Comparison of ENCODE assay signal across 9 cellular contexts in genomic region chr22:47090591-47091240, GRCh38.
A peak's percentile ranks its signal among the peaks of the same experiment; 100 is the strongest.
DNase-seq lines count a peak whose midpoint lies in the region; ATAC-seq lines count a peak whose summit lies in the region.
"Had no signal": no experiment of that assay in that cellular context is flagged by ENCODE, and none has a peak within 500 bp of the region (broad histone marks: within the 10 kb centered on the region; RNA-seq: fewer than 3 reads in every experiment).

No MANE protein-coding gene starts in this region.

- POLR2A ChIA-PET in activated CD4-positive, alpha-beta T cell treated with anti-CD3 and anti-CD28 coated beads for 36 hours (lab: Charles Lee), result no interaction called here

- peaks cover 14% of the 10 kb centered on the region for H3K36me3 Mint-ChIP-seq in activated CD4-positive, alpha-beta T cell treated with anti-CD3 and anti-CD28 coated beads for 36 hours (ENCODE audit: low read depth)
- peaks cover 13% of the 10 kb centered on the region for H3K36me3 Mint-ChIP-seq in activated T-helper 2 cell treated with anti-CD3 and anti-CD28 coated beads, Interferon-gamma antibody, Interleukin-2, Interleukin-4, amounts not matched to agents 10 μg/mL and 5 μg/mL and 100 μg/mL, durations not matched to agents 14 hours and 24 hours and 36 hours (ENCODE audit: low read depth)

- H3K27me3 Mint-ChIP-seq in activated CD4-positive, alpha-beta T cell treated with anti-CD3 and anti-CD28 coated beads for 36 hours, result no peaks in the 10 kb centered on the region
- no peaks in the 10 kb centered on the region for H3K27me3 Mint-ChIP-seq in activated T-helper 2 cell treated with anti-CD3 and anti-CD28 coated beads, Interferon-gamma antibody, Interleukin-2, Interleukin-4, amounts not matched to agents 10 μg/mL and 5 μg/mL and 100 μg/mL, durations not matched to agents 14 hours and 24 hours and 36 hours (ENCODE audit: low read depth)

- H3K4me1 Mint-ChIP-seq in activated CD4-positive, alpha-beta T cell treated with anti-CD3 and anti-CD28 coated beads for 36 hours, result peaks cover 35% of the 10 kb centered on the region
- peaks cover 11% of the 10 kb centered on the region for H3K4me1 Mint-ChIP-seq in activated T-helper 2 cell treated with anti-CD3 and anti-CD28 coated beads, Interferon-gamma antibody, Interleukin-2, Interleukin-4, amounts not matched to agents 10 μg/mL and 5 μg/mL and 100 μg/mL, durations not matched to agents 14 hours and 24 hours and 36 hours (ENCODE audit: low read depth)

- peak overlapping the region; percentile 26 for H3K4me3 ChIP-seq in right cardiac atrium (ENCODE audit: low read length)

- 9% methylated on average over 29 of the region's 29 CpGs for WGBS in right cardiac atrium

- DNase-seq in activated CD4-positive, alpha-beta T cell treated with anti-CD3 and anti-CD28 coated beads for 36 hours, result peak; percentile 48
- DNase-seq in activated CD4-positive, alpha-beta T cell treated with anti-CD3 and anti-CD28 coated beads, Interleukin-2, amount 50 U/mL, for 48 hours, result no peak
- no peak for DNase-seq in activated T-helper 2 cell treated with anti-CD3 and anti-CD28 coated beads, Interferon-gamma antibody, Interleukin-2, Interleukin-4, amounts not matched to agents 10 μg/mL and 5 μg/mL and 100 μg/mL, durations not matched to agents 14 hours and 24 hours and 36 hours (ENCODE audit: low spot score)
- peak in 1 of 3 donors; percentile 48 for DNase-seq in right cardiac atrium
- peak; percentile 46 to 87 (median 67) for DNase-seq in stimulated activated naive CD4-positive, alpha-beta T cell (lab: John Stamatoyannopoulos, UW)
- no peak for DNase-seq in NOMO-1 treated with DMSO at 0.1 percent for 48 hours (lab: John Stamatoyannopoulos, UW; ENCODE audit: unreplicated experiment)
- DNase-seq: BE2C had no signal

- intact Hi-C loops in activated CD4-positive, alpha-beta T cell treated with anti-CD3 and anti-CD28 coated beads for 36 hours (cut with DNase I, micrococcal nuclease), result no loop called here
- intact Hi-C loops in activated T-helper 2 cell treated with anti-CD3 and anti-CD28 coated beads, Interferon-gamma antibody, Interleukin-2, Interleukin-4, amounts not matched to agents 10 μg/mL and 5 μg/mL and 100 μg/mL, durations not matched to agents 14 hours and 24 hours and 36 hours (cut with micrococcal nuclease), result no loop called here
- intact Hi-C loops in right cardiac atrium (cut with DNase I), result no loop called here

- no peak overlapping the region for H3K27ac ChIP-seq in right cardiac atrium (ENCODE audit: low read length)

- peak overlapping the region; percentile 4 for H3K27ac Mint-ChIP-seq in activated CD4-positive, alpha-beta T cell treated with anti-CD3 and anti-CD28 coated beads for 36 hours
- H3K27ac Mint-ChIP-seq in activated T-helper 2 cell treated with anti-CD3 and anti-CD28 coated beads, Interferon-gamma antibody, Interleukin-2, Interleukin-4, amounts not matched to agents 10 μg/mL and 5 μg/mL and 100 μg/mL, durations not matched to agents 14 hours and 24 hours and 36 hours, result no peak overlapping the region

- no peaks in the 10 kb centered on the region for H3K4me1 ChIP-seq in right cardiac atrium (ENCODE audit: control insufficient read depth, insufficient read depth, low read length)

- CTCF ChIA-PET in activated CD4-positive, alpha-beta T cell treated with anti-CD3 and anti-CD28 coated beads for 36 hours (lab: Charles Lee), result no interaction called here

- ATAC-seq in activated CD4-positive, alpha-beta T cell treated with anti-CD3 and anti-CD28 coated beads for 36 hours, result no peak
- ATAC-seq in right cardiac atrium (no peak), GM18861 (IDR thresholded peaks at IDR 0.05; ENCODE audit: unreplicated experiment) (no peak), GM21528 (IDR thresholded peaks at IDR 0.05; ENCODE audit: low FRiP score, unreplicated experiment) (no peak)

- H3K9me3 Mint-ChIP-seq in activated CD4-positive, alpha-beta T cell treated with anti-CD3 and anti-CD28 coated beads for 36 hours (ENCODE audit: low read depth), result peaks cover 8% of the 10 kb centered on the region
- peaks cover 24% of the 10 kb centered on the region for H3K9me3 Mint-ChIP-seq in activated T-helper 2 cell treated with anti-CD3 and anti-CD28 coated beads, Interferon-gamma antibody, Interleukin-2, Interleukin-4, amounts not matched to agents 10 μg/mL and 5 μg/mL and 100 μg/mL, durations not matched to agents 14 hours and 24 hours and 36 hours

- peak overlapping the region; percentile 47 for H3K4me3 Mint-ChIP-seq in activated CD4-positive, alpha-beta T cell treated with anti-CD3 and anti-CD28 coated beads for 36 hours
- peak overlapping the region; percentile 10 for H3K4me3 Mint-ChIP-seq in activated T-helper 2 cell treated with anti-CD3 and anti-CD28 coated beads, Interferon-gamma antibody, Interleukin-2, Interleukin-4, amounts not matched to agents 10 μg/mL and 5 μg/mL and 100 μg/mL, durations not matched to agents 14 hours and 24 hours and 36 hours (ENCODE audit: low read depth)

- no peaks in the 10 kb centered on the region for H3K27me3 ChIP-seq in right cardiac atrium (ENCODE audit: control insufficient read depth, insufficient read depth)
- H3K27me3 ChIP-seq: BE2C had no signal

- no peaks in the 10 kb centered on the region for H3K9me3 ChIP-seq in right cardiac atrium (ENCODE audit: control insufficient read depth, low read length)

Comparison
In these comparisons a context has a peak if more than half of its experiments do, and no peak if none do; other contexts are left out.
1. DNase-seq: peak in activated CD4-positive, alpha-beta T cell treated with anti-CD3 and anti-CD28 coated beads for 36 hours (single experiment) and stimulated activated naive CD4-positive, alpha-beta T cell (6 of 6); none in activated CD4-positive, alpha-beta T cell treated with anti-CD3 and anti-CD28 coated beads, Interleukin-2, amount 50 U/mL, for 48 hours (0 of 2), activated T-helper 2 cell treated with anti-CD3 and anti-CD28 coated beads, Interferon-gamma antibody, Interleukin-2, Interleukin-4, amounts not matched to agents 10 μg/mL and 5 μg/mL and 100 μg/mL, durations not matched to agents 14 hours and 24 hours and 36 hours (single experiment) and NOMO-1 treated with DMSO at 0.1 percent for 48 hours (single experiment).